ENCODE assay signal across 18 cellular contexts in the genomic region with DNA sequence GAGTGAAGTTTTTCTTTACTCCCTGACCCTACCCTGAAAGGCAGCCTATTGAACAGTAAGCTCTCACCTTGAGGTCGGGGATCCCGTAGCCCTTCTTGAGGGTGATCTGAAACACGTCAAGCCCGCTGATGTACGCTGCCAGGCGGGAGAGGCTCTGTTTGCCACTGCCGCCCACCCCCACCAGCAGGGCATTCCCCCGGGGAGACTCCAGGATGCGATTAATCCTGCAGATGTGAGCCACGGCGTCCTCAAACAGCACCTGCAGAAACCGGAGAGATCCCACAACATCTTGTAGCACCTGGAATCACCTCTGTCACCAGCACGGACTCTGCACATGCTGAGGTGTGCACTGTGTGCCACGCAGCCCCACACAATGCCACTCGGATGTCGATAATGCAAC.
A peak's percentile ranks its signal among the peaks of the same experiment; 100 is the strongest.
DNase-seq lines count a peak whose midpoint lies in the region; ATAC-seq, FAIRE-seq and TF ChIP-seq lines count a peak whose summit lies in the region.
"Had no signal": no experiment of that assay in that cellular context is flagged by ENCODE, and none has a peak within 500 bp of the region (broad histone marks: within the 10 kb centered on the region; RNA-seq: fewer than 3 reads in every experiment).

No MANE protein-coding gene starts in this region.

- H4K91ac ChIP-seq in IMR-90 (ENCODE audit: insufficient read depth, low read depth, low read length) (peak overlapping the region; percentile 38; the same call in 1 of the 2 replicates), H1 (replicated peaks; ENCODE audit: insufficient read length, low read length) (no peak overlapping the region)

- TF ChIP-seq CTCF in GM06990 (IDR thresholded peaks at IDR 0.05; ENCODE audit: insufficient read depth, low read length, poor library complexity, severe bottlenecking), result no peak
- TF ChIP-seq CTCF in IMR-90 (conservative IDR thresholded peaks at IDR 0.05; ENCODE audit: low read depth, low read length), result no peak
- TF ChIP-seq CTCF in H1 (IDR thresholded peaks at IDR 0.05; ENCODE audit: control extremely low read depth in 1 of 3, insufficient read depth in 1 of 3, low read depth in 1 of 3, low read length in 3 of 3), result no peak

- no TSS peak for BruUV-seq in IMR-90 (replicated peaks; lab: Mats Ljungman, UMichigan)

- H3K14ac ChIP-seq in IMR-90 (replicated peaks; ENCODE audit: low read depth, low read length), result no peak overlapping the region
- H3K14ac ChIP-seq in H1 (ENCODE audit: insufficient read length), result no peak overlapping the region

- H3K4me2 ChIP-seq in IMR-90 (ENCODE audit: low read depth, low read length), result no peak overlapping the region
- H3K4me2 ChIP-seq in H1 (ENCODE audit: insufficient read depth in 1 of 2, low read depth in 2 of 2, low read length in 2 of 2), result no peak overlapping the region

- no peak for TF ChIP-seq EP300 in H1 (IDR thresholded peaks at IDR 0.05; ENCODE audit: borderline replicate concordance in 1 of 2, low read depth in 2 of 2, low read length in 2 of 2)

- H3K27me3 ChIP-seq in GM06990 (replicated peaks; ENCODE audit: control insufficient read depth, insufficient read depth, low read length) (no peaks in the 10 kb centered on the region), IMR-90 (ENCODE audit: control insufficient read depth, insufficient read depth, low read length) (peaks cover 5% of the 10 kb centered on the region; the same call in 1 of the 2 replicates), H1 (replicated peaks in 1 of 4; ENCODE audit: control insufficient read depth in 3 of 4, extremely low read depth in 1 of 4, insufficient read depth in 3 of 4, low read length in 3 of 4) (no peaks in the 10 kb centered on the region)
- H3K27me3 ChIP-seq: MG63 had no signal

- H2BK120ac ChIP-seq in IMR-90 (ENCODE audit: low read depth, low read length) (no peak overlapping the region), H1 (replicated peaks; ENCODE audit: low read depth, low read length) (no peak overlapping the region)

- H2AK5ac ChIP-seq in IMR-90 (ENCODE audit: low read depth, low read length) (no peak overlapping the region), H1 (ENCODE audit: low read depth, low read length) (no peak overlapping the region)

- peak overlapping the region; percentile 12; the same call in 1 of the 2 replicates for H3K4ac ChIP-seq in IMR-90 (ENCODE audit: low read depth, low read length)
- H3K4ac ChIP-seq in H1 (replicated peaks; ENCODE audit: insufficient read length, low read depth, low read length), result peak overlapping the region; percentile 37

- DNase-seq in GM06990 (ENCODE audit: extremely low read depth, insufficient read length) (peak; percentile 37), IMR-90 (no peak), H1 (ENCODE audit: low read depth in 1 of 2, low spot score in 2 of 2) (no peak), NCI-H2196 treated with DMSO at 0.1 percent for 48 hours (lab: John Stamatoyannopoulos, UW; ENCODE audit: unreplicated experiment) (no peak), superior temporal gyrus (ENCODE audit: extremely low spot score) (no peak), HUDEP-2 (lab: John Stamatoyannopoulos, UW; ENCODE audit: unreplicated experiment in 76 of 76) (no peak)
- no peak for DNase-seq in activated naive CD4-positive, alpha-beta T cell treated with anti-CD3 and anti-CD28 coated beads, Interleukin-2, amount 50 U/mL, for 16 hours
- DNase-seq: Calu3, DMS53, GOT3, MG63, NCI-H1092 treated with DMSO at 0.1 percent for 48 hours, NCI-H1694 treated with DMSO at 0.1 percent for 48 hours, NCI-H446 treated with DMSO at 0.1 percent for 48 hours, NCI-H748 treated with DMSO at 0.1 percent for 48 hours, T-helper 9 cell had no signal

- H3K23ac ChIP-seq in IMR-90 (ENCODE audit: low read depth, low read length), result no peak overlapping the region
- H3K23ac ChIP-seq in H1 (ENCODE audit: insufficient read length), result no peak overlapping the region

- POLR2A ChIA-PET in IMR-90 (lab: Charles Lee; ENCODE audit: unreplicated experiment) (no interaction called here), H1 (lab: Charles Lee; ENCODE audit: partially characterized antibody) (no interaction called here)

- H3K79me1 ChIP-seq in IMR-90 (ENCODE audit: low read depth in 1 of 2, low read length in 2 of 2) (no peaks in the 10 kb centered on the region), H1 (ENCODE audit: low read depth, low read length) (no peaks in the 10 kb centered on the region)

- H3K4me1 ChIP-seq in IMR-90 (ENCODE audit: control insufficient read depth, insufficient read depth, low read length), result peaks cover 10% of the 10 kb centered on the region
- no peaks in the 10 kb centered on the region for H3K4me1 ChIP-seq in H1 (replicated peaks in 1 of 4; ENCODE audit: control insufficient read depth in 3 of 4, insufficient read depth in 4 of 4, low read length in 3 of 4)

- dilution Hi-C loops in IMR-90 (cut with HindIII; ENCODE audit: low sequenced_read_pairs, unreplicated experiment), result no loop called here

- H3K18ac ChIP-seq in IMR-90 (ENCODE audit: low read depth, low read length) (no peak overlapping the region), H1 (ENCODE audit: extremely low read depth, low read length) (no peak overlapping the region)

- no peak overlapping the region for H3K27ac ChIP-seq in IMR-90 (ENCODE audit: insufficient read depth, low read length)
- no peak overlapping the region for H3K27ac ChIP-seq in H1 (ENCODE audit: low read depth, low read length)

- H2AFZ ChIP-seq in IMR-90 (replicated peaks; ENCODE audit: low read length, poor library complexity) (no peak overlapping the region), H1 (ENCODE audit: low read length) (no peak overlapping the region)

- H3K4me3 ChIP-seq in GM06990 (replicated peaks; ENCODE audit: low read depth, low read length), result no peak overlapping the region
- H3K4me3 ChIP-seq in IMR-90 (ENCODE audit: insufficient read depth, low read depth, low read length), result no peak overlapping the region
- H3K4me3 ChIP-seq in H1 (ENCODE audit: extremely low read depth in 1 of 4, insufficient read depth in 2 of 4, low read depth in 3 of 4, low read length in 4 of 4), result no peak overlapping the region
- H3K4me3 ChIP-seq: MG63 had no signal

- no peak for TF ChIP-seq RAD21 in IMR-90 (IDR thresholded peaks at IDR 0.05; ENCODE audit: low read length)
- no peak for TF ChIP-seq RAD21 in H1 (IDR thresholded peaks at IDR 0.05 in 1 of 2, conservative IDR thresholded peaks at IDR 0.05 in 1 of 2; ENCODE audit: low read depth in 2 of 2, low read length in 2 of 2)

- no peak overlapping the region for H2BK12ac ChIP-seq in H1 (ENCODE audit: low read depth, low read length)

- CTCF ChIA-PET in IMR-90 (lab: Yijun Ruan, JAX) (no interaction called here), H1 (lab: Charles Lee; ENCODE audit: partially characterized antibody) (interaction anchor here (1.4 kb wide), 1 partner anchor 29 kb away, joined by 5 read pairs; no protein-coding TSS in a partner anchor)

- H2BK5ac ChIP-seq in IMR-90 (ENCODE audit: low read depth, low read length, poor library complexity, severe bottlenecking), result no peak overlapping the region
- H2BK5ac ChIP-seq in H1 (ENCODE audit: low read depth, low read length), result no peak overlapping the region

- H2BK20ac ChIP-seq in IMR-90 (ENCODE audit: low read depth, low read length), result no peak overlapping the region
- H2BK20ac ChIP-seq in H1 (ENCODE audit: low read length), result no peak overlapping the region

- intact Hi-C loops in IMR-90 (cut with micrococcal nuclease), result no loop called here

- H3K36me3 ChIP-seq in GM06990 (ENCODE audit: control insufficient read depth, insufficient read depth, low read length), result no peaks in the 10 kb centered on the region; the same call in 1 of the 2 replicates
- H3K36me3 ChIP-seq in IMR-90 (ENCODE audit: control insufficient read depth, insufficient read depth, low read length), result no peaks in the 10 kb centered on the region
- no peaks in the 10 kb centered on the region for H3K36me3 ChIP-seq in H1 (ENCODE audit: control insufficient read depth in 2 of 4, insufficient read depth in 4 of 4, low read length in 3 of 4)
- H3K36me3 ChIP-seq: MG63 had no signal

- H2AK9ac ChIP-seq in IMR-90 (replicated peaks; ENCODE audit: low read depth, low read length, poor library complexity), result no peak overlapping the region

- H3K23me2 ChIP-seq in H1 (ENCODE audit: low read depth, low read length), result peaks cover 13% of the 10 kb centered on the region

- in situ Hi-C loops in IMR-90 (cut with MboI; ENCODE audit: low sequenced_read_pairs), result loop anchor here (25.0 kb wide), 1 partner anchor 487 kb away; no protein-coding TSS in a partner anchor

- H2BK15ac ChIP-seq in IMR-90 (ENCODE audit: low read depth, low read length) (no peak overlapping the region; the same call in 2 of the 3 replicates), H1 (ENCODE audit: low read length) (peak overlapping the region; percentile 61; the same call in 1 of the 2 replicates)

- H3K9me1 ChIP-seq in IMR-90 (ENCODE audit: insufficient read depth, low read length), result peaks cover 9% of the 10 kb centered on the region

- no peaks in the 10 kb centered on the region for H3K79me2 ChIP-seq in H1 (ENCODE audit: control insufficient read depth in 1 of 2, insufficient read depth in 2 of 2, low read length in 2 of 2)

- H3K9ac ChIP-seq in IMR-90 (ENCODE audit: low read depth, low read length), result no peak overlapping the region
- no peak overlapping the region for H3K9ac ChIP-seq in H1 (replicated peaks in 1 of 4; ENCODE audit: extremely low read depth in 1 of 4, low read depth in 3 of 4, low read length in 3 of 4)

- no peaks in the 10 kb centered on the region for H3K9me3 ChIP-seq in IMR-90 (ENCODE audit: control insufficient read depth, insufficient read depth, low read length)
- no peaks in the 10 kb centered on the region for H3K9me3 ChIP-seq in H1 (ENCODE audit: insufficient read depth in 2 of 2, low read depth in 1 of 2, low read length in 1 of 2)
- H3K9me3 ChIP-seq: MG63 had no signal

- H4K8ac ChIP-seq in IMR-90 (ENCODE audit: low read depth in 2 of 2, low read length in 2 of 2), result no peak overlapping the region
- H4K8ac ChIP-seq in H1 (ENCODE audit: extremely low read depth, insufficient read depth, low read length), result no peak overlapping the region

- no peak for FAIRE-seq in H1 (lab: Jason Lieb, UNC)
- FAIRE-seq: HepG2 had no signal

- ATAC-seq in HG02642 (IDR thresholded peaks at IDR 0.05; ENCODE audit: poor library complexity, unreplicated experiment), result peak; percentile 20
- ATAC-seq in IMR-90 (ENCODE audit: low read depth), result no peak
- ATAC-seq: HepG2 had no signal

- WGBS in IMR-90 (ENCODE audit: extremely low coverage in 2 of 2, insufficient read length in 1 of 2), 2 experiments, result 76% methylated on average over 7 of the region's 16 CpGs; no CpG with 5 or more reads in 1 of the 2 experiments
- 94% methylated on average over 16 of the region's 16 CpGs; no CpG with 5 or more reads in 1 of the 2 experiments for WGBS in H1 (ENCODE audit: extremely low coverage in 1 of 2, insufficient coverage in 1 of 2, insufficient read length in 1 of 2, insufficient replicate concordance in 2 of 2, low coverage in 1 of 2, low lambda C conversion rate in 2 of 2, missing lambda C conversion rate in 1 of 2), 2 experiments

- H3K56ac ChIP-seq in IMR-90 (ENCODE audit: extremely low read depth, insufficient read depth, low read length) (no peak overlapping the region), H1 (replicated peaks; ENCODE audit: insufficient read length, low read depth, low read length) (no peak overlapping the region)

- TF ChIP-seq POLR2A in IMR-90 (IDR thresholded peaks at IDR 0.05; ENCODE audit: low read depth, low read length) (no peak), H1 (IDR thresholded peaks at IDR 0.05; ENCODE audit: control extremely low read depth in 1 of 2, low read depth in 2 of 2, low read length in 2 of 2) (no peak)

- H4K20me1 ChIP-seq in IMR-90 (ENCODE audit: insufficient read depth, low read length), result no peaks in the 10 kb centered on the region
- H4K20me1 ChIP-seq in H1 (replicated peaks in 1 of 2; ENCODE audit: control insufficient read depth in 1 of 2, insufficient read depth in 2 of 2, low read length in 2 of 2), result peaks cover 0 to 11% of the 10 kb centered on the region in 2 experiments

- H4K5ac ChIP-seq in IMR-90 (ENCODE audit: low read depth, low read length), result no peak overlapping the region
- H4K5ac ChIP-seq in H1 (ENCODE audit: insufficient read length, low read depth, low read length), result no peak overlapping the region
